27 cellular contexts compared by ENCODE assay signal in the genomic region with DNA sequence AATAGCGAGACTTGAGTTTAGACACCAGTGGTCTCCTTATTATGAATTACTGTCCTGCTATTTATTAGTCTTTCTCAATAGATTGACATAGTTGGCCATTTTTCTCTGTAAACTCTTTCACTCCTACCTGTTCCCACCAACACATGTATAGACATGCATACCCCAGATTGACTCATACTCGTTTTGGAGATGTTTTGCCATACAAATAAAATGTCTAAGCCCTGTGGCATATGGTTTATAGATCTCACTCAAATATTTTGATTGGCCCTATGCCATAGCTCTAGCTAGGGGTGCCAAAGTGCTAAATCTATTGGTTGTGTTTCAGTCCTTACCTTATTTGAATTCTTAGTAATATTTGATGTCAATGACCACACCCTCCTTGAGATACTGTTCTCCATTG. TPM values are rescaled to one million over a fixed set of nuclear protein-coding genes. Genes with fewer than 3 reads are reported as not detected.
DNase-seq lines count a peak whose midpoint lies in the region; ATAC-seq and TF ChIP-seq lines count a peak whose summit lies in the region.
"Had no signal": no experiment of that assay in that cellular context is flagged by ENCODE, and none has a peak within 500 bp of the region (broad histone marks: within the 10 kb centered on the region; RNA-seq: fewer than 3 reads in every experiment).

No MANE protein-coding gene starts in this region.

- H3K36me3 ChIP-seq in HEK293 (ENCODE audit: control insufficient read depth in 2 of 2, insufficient read depth in 1 of 2, low read length in 2 of 2) (no peaks in the 10 kb centered on the region), mucosa of descending colon (ENCODE audit: low read depth) (no peaks in the 10 kb centered on the region), tibial artery (no peaks in the 10 kb centered on the region)
- H3K36me3 ChIP-seq: cardiac muscle cell, colonic mucosa, heart right ventricle, sigmoid colon had no signal

- POLR2A ChIA-PET in HEK293 (lab: Yijun Ruan, JAX) = no interaction called here

- DNase-seq in activated naive CD4-positive, alpha-beta T cell treated with Interleukin-2 at 50 U/mL for 16 hours = no peak
- peak; percentile 51 for DNase-seq in SHP77 treated with DMSO at 0.1 percent for 48 hours (lab: John Stamatoyannopoulos, UW)
- DNase-seq in mucosa of descending colon = no peak
- DNase-seq in stimulated activated effector memory CD8-positive, alpha-beta T cell treated with anti-CD3 and anti-CD28 coated beads, Interleukin-12 subunit alpha, Interleukin-12 subunit beta, amount 100 ng/mL, for 72 hours (ENCODE audit: low spot score in 2 of 2) = no peak
- no peak for DNase-seq in tibial artery
- DNase-seq: ACHN; activated CD4-positive, alpha-beta memory T cell treated with anti-CD3 and anti-CD28 coated beads, Interleukin-2, amount 10 ng/mL, durations not matched to agents 7 days and 5 days; activated gamma-delta T cell; activated T-cell treated with anti-CD3 and anti-CD28 coated beads for 4 hours; anterior cingulate cortex; colonic mucosa; effector CD8-positive, alpha-beta T cell; erythroblast; GM23248; heart right ventricle; NCI-H774; posterior cingulate gyrus; RPMI8226; sigmoid colon; SK-N-SH; stimulated activated naive CD4-positive, alpha-beta T cell had no signal

- no peaks in the 10 kb centered on the region; the same call in 1 of the 2 replicates for H3K4me1 ChIP-seq in HEK293 (ENCODE audit: control insufficient read depth, insufficient read depth, low read length)
- no peaks in the 10 kb centered on the region for H3K4me1 ChIP-seq in mucosa of descending colon (ENCODE audit: low read depth)
- no peaks in the 10 kb centered on the region for H3K4me1 ChIP-seq in tibial artery
- H3K4me1 ChIP-seq: colonic mucosa, heart right ventricle, sigmoid colon had no signal

- H3K9me3 ChIP-seq in HEK293 (ENCODE audit: control insufficient read depth, insufficient read depth, low read depth, low read length) (no peaks in the 10 kb centered on the region), mucosa of descending colon (no peaks in the 10 kb centered on the region), tibial artery (no peaks in the 10 kb centered on the region)
- H3K9me3 ChIP-seq: colonic mucosa, sigmoid colon, SK-N-SH had no signal

- peaks cover 37% of the 10 kb centered on the region for H3K36me3 Mint-ChIP-seq in activated naive CD4-positive, alpha-beta T cell treated with anti-CD3 and anti-CD28 coated beads, Interleukin-2, amount 50 U/mL, for 24 hours
- H3K36me3 Mint-ChIP-seq in stimulated activated effector memory CD8-positive, alpha-beta T cell treated with anti-CD3 and anti-CD28 coated beads, Interleukin-12 subunit alpha, Interleukin-12 subunit beta, amount 100 ng/mL, for 72 hours = peaks cover 12% of the 10 kb centered on the region

- intact Hi-C loops in mucosa of descending colon (cut with DNase I, micrococcal nuclease) = no loop called here
- intact Hi-C loops in tibial artery (cut with DNase I; ENCODE audit: low total_unique reads) = no loop called here

- no peaks in the 10 kb centered on the region for H3K27me3 Mint-ChIP-seq in activated naive CD4-positive, alpha-beta T cell treated with anti-CD3 and anti-CD28 coated beads, Interleukin-2, amount 50 U/mL, for 24 hours
- H3K27me3 Mint-ChIP-seq: activated CD4-positive, alpha-beta memory T cell treated with anti-CD3 and anti-CD28 coated beads, Interleukin-2, amount 10 ng/mL, durations not matched to agents 7 days and 5 days had no signal

- H3K27ac ChIP-seq in HEK293 (ENCODE audit: extremely low read depth, low read depth, low read length) = no peak overlapping the region
- H3K27ac ChIP-seq in tibial artery = no peak overlapping the region
- H3K27ac ChIP-seq: cardiac muscle cell, colonic mucosa, GM23248, heart right ventricle, sigmoid colon had no signal

- CTCF ChIA-PET in HEK293 (lab: Yijun Ruan, JAX) = interaction anchor here (0.7 kb wide), 1 partner anchor 97 kb away, joined by 3 read pairs; no protein-coding TSS in a partner anchor

- no peaks in the 10 kb centered on the region for H3K27me3 ChIP-seq in tibial artery
- H3K27me3 ChIP-seq: cardiac muscle cell, colonic mucosa, sigmoid colon had no signal

- no peak for TF ChIP-seq CTCF in HEK293 (tag by site-specific recombination; IDR thresholded peaks at IDR 0.05)
- TF ChIP-seq CTCF in mucosa of descending colon (IDR thresholded peaks at IDR 0.05) = no peak
- no peak for TF ChIP-seq CTCF in tibial artery (IDR thresholded peaks at IDR 0.05)

- H3K4me3 Mint-ChIP-seq in activated naive CD4-positive, alpha-beta T cell treated with anti-CD3 and anti-CD28 coated beads, Interleukin-2, amount 50 U/mL, for 24 hours = peak overlapping the region; percentile 5
- no peak overlapping the region for H3K4me3 Mint-ChIP-seq in stimulated activated effector memory CD8-positive, alpha-beta T cell treated with anti-CD3 and anti-CD28 coated beads, Interleukin-12 subunit alpha, Interleukin-12 subunit beta, amount 100 ng/mL, for 72 hours
- H3K4me3 Mint-ChIP-seq: activated CD4-positive, alpha-beta memory T cell treated with anti-CD3 and anti-CD28 coated beads, Interleukin-2, amount 10 ng/mL, durations not matched to agents 7 days and 5 days; T-helper 1 cell treated with Interleukin-12 subunit alpha and Interleukin-12 subunit beta and Interleukin-4 antibody, amounts not matched to agents 30 μg/mL and 1 μg/mL, for 36 hours had no signal

- ATAC-seq in mucosa of descending colon (peak; percentile 33), HG03354 (IDR thresholded peaks at IDR 0.05; ENCODE audit: poor library complexity, severe bottlenecking, unreplicated experiment) (no peak)
- no peak for ATAC-seq in stimulated activated effector memory CD8-positive, alpha-beta T cell treated with anti-CD3 and anti-CD28 coated beads, Interleukin-12 subunit alpha, Interleukin-12 subunit beta, amount 100 ng/mL, for 72 hours
- ATAC-seq: activated CD4-positive, CD25-positive, alpha-beta regulatory T cell treated with anti-CD3 and anti-CD28 coated beads, Interleukin-2, amount 50 U/mL, for 24 hours; heart right ventricle had no signal

- H3K4me3 ChIP-seq in HEK293 (ENCODE audit: low read depth, low read length) (no peak overlapping the region), mucosa of descending colon (no peak overlapping the region), tibial artery (no peak overlapping the region)
- H3K4me3 ChIP-seq: cardiac muscle cell, colonic mucosa, GM23248, heart right ventricle, sigmoid colon had no signal

- H3K27ac Mint-ChIP-seq in activated naive CD4-positive, alpha-beta T cell treated with anti-CD3 and anti-CD28 coated beads, Interleukin-2, amount 50 U/mL, for 24 hours = peak overlapping the region; percentile 85
- no peak overlapping the region for H3K27ac Mint-ChIP-seq in stimulated activated effector memory CD8-positive, alpha-beta T cell treated with anti-CD3 and anti-CD28 coated beads, Interleukin-12 subunit alpha, Interleukin-12 subunit beta, amount 100 ng/mL, for 72 hours
- H3K27ac Mint-ChIP-seq: activated CD4-positive, alpha-beta memory T cell treated with anti-CD3 and anti-CD28 coated beads, Interleukin-2, amount 10 ng/mL, durations not matched to agents 7 days and 5 days; T-helper 1 cell treated with Interleukin-12 subunit alpha and Interleukin-12 subunit beta and Interleukin-4 antibody, amounts not matched to agents 30 μg/mL and 1 μg/mL, for 36 hours had no signal

- H3K4me1 Mint-ChIP-seq in activated naive CD4-positive, alpha-beta T cell treated with anti-CD3 and anti-CD28 coated beads, Interleukin-2, amount 50 U/mL, for 24 hours = peaks cover 39% of the 10 kb centered on the region
- peaks cover 25% of the 10 kb centered on the region for H3K4me1 Mint-ChIP-seq in stimulated activated effector memory CD8-positive, alpha-beta T cell treated with anti-CD3 and anti-CD28 coated beads, Interleukin-12 subunit alpha, Interleukin-12 subunit beta, amount 100 ng/mL, for 72 hours

- peaks cover 18% of the 10 kb centered on the region for H3K9me3 Mint-ChIP-seq in activated naive CD4-positive, alpha-beta T cell treated with anti-CD3 and anti-CD28 coated beads, Interleukin-2, amount 50 U/mL, for 24 hours
- peaks cover 7% of the 10 kb centered on the region for H3K9me3 Mint-ChIP-seq in stimulated activated effector memory CD8-positive, alpha-beta T cell treated with anti-CD3 and anti-CD28 coated beads, Interleukin-12 subunit alpha, Interleukin-12 subunit beta, amount 100 ng/mL, for 72 hours

TF ChIP-seq in HEK293, 187 proteins besides CTCF, POLR2A, EP300 and RAD21:
- peak; percentile 57 for TF ChIP-seq SCRT2 (tag by site-specific recombination; IDR thresholded peaks at IDR 0.05)
- TF ChIP-seq YY1 (tag by site-specific recombination; IDR thresholded peaks at IDR 0.05) = no peak
- TF ChIP-seq, protein P1, sequence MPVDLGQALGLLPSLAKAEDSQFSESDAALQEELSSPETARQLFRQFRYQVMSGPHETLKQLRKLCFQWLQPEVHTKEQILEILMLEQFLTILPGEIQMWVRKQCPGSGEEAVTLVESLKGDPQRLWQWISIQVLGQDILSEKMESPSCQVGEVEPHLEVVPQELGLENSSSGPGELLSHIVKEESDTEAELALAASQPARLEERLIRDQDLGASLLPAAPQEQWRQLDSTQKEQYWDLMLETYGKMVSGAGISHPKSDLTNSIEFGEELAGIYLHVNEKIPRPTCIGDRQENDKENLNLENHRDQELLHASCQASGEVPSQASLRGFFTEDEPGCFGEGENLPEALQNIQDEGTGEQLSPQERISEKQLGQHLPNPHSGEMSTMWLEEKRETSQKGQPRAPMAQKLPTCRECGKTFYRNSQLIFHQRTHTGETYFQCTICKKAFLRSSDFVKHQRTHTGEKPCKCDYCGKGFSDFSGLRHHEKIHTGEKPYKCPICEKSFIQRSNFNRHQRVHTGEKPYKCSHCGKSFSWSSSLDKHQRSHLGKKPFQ (tag by site-specific recombination; IDR thresholded peaks at IDR 0.05) = 0 out of 2 replicates have a peak, but pooled peaks have one; percentile 28
- TF ChIP-seq, protein P2, sequence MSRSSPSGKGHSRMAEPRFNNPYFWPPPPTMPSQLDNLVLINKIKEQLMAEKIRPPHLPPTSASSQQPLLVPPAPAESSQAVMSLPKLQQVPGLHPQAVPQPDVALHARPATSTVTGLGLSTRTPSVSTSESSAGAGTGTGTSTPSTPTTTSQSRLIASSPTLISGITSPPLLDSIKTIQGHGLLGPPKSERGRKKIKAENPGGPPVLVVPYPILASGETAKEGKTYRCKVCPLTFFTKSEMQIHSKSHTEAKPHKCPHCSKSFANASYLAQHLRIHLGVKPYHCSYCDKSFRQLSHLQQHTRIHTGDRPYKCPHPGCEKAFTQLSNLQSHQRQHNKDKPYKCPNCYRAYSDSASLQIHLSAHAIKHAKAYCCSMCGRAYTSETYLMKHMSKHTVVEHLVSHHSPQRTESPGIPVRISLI (tag by site-specific recombination; IDR thresholded peaks at IDR 0.05) = no peak
- no peak for TF ChIP-seq SP3 (tag by site-specific recombination; IDR thresholded peaks at IDR 0.05)

RNA-seq across cellular contexts. Expression of a gene that starts 42.3 kb away (rescaled TPM):
- total RNA-seq in mucosa of descending colon = 1 to 10 TPM; 2.0 to 5.5 (median 4.0) TPM
